In genomic region chr22:48536691-48537591, GRCh38 we compare ENCODE assay signal across 12 cellular contexts.
DNase-seq lines count a peak whose midpoint lies in the region; ATAC-seq and TF ChIP-seq lines count a peak whose summit lies in the region.
"Had no signal": no experiment of that assay in that cellular context is flagged by ENCODE, and none has a peak within 500 bp of the region (broad histone marks: within the 10 kb centered on the region; RNA-seq: fewer than 3 reads in every experiment).

No MANE protein-coding gene starts in this region.

- no peaks in the 10 kb centered on the region for H3K9me3 ChIP-seq in right atrium auricular region
- H3K9me3 ChIP-seq: esophagus muscularis mucosa had no signal

- ATAC-seq in left cardiac atrium = peak; percentile 15 to 23
- no peak for ATAC-seq in GM18502 (IDR thresholded peaks at IDR 0.05; ENCODE audit: poor library complexity, unreplicated experiment)
- no peak for ATAC-seq in foreskin keratinocyte
- ATAC-seq in GM19351 (IDR thresholded peaks at IDR 0.05; ENCODE audit: unreplicated experiment) = no peak

- no peak overlapping the region for H3K4me3 ChIP-seq in right atrium auricular region
- peak overlapping the region; percentile 5 to 70 (median 41) for H3K4me3 ChIP-seq in dorsolateral prefrontal cortex
- H3K4me3 ChIP-seq: cardiac muscle cell, esophagus muscularis mucosa had no signal

- H3K27me3 ChIP-seq in right atrium auricular region (no peaks in the 10 kb centered on the region), dorsolateral prefrontal cortex (no peaks in the 10 kb centered on the region), foreskin keratinocyte (no peaks in the 10 kb centered on the region)
- H3K27me3 ChIP-seq: cardiac muscle cell had no signal

- DNase-seq in left cardiac atrium = no peak
- no peak for DNase-seq in right atrium auricular region (ENCODE audit: low spot score)
- peak; percentile 62 to 85 (median 80) for DNase-seq in dorsolateral prefrontal cortex
- peak in 52 of 56 donors; percentile 23 to 85 (median 64) for DNase-seq in nucleus accumbens (lab: John Stamatoyannopoulos, UW)
- DNase-seq in foreskin keratinocyte = no peak
- no peak for DNase-seq in LoVo (ENCODE audit: low spot score)
- DNase-seq: activated CD4-positive, alpha-beta T cell treated with anti-CD3 and anti-CD28 coated beads, Interleukin-2, amount 10 ng/mL, durations not matched to agents 7 days and 5 days; Karpas-422 had no signal

- no peaks in the 10 kb centered on the region for H3K4me1 ChIP-seq in right atrium auricular region
- no peaks in the 10 kb centered on the region for H3K4me1 ChIP-seq in foreskin keratinocyte

- no peaks in the 10 kb centered on the region for H3K36me3 ChIP-seq in right atrium auricular region
- H3K36me3 ChIP-seq: cardiac muscle cell, esophagus muscularis mucosa had no signal

- intact Hi-C loops in left cardiac atrium (cut with DNase I) (no loop called here), dorsolateral prefrontal cortex (cut with DNase I) (no loop called here)

- TF ChIP-seq CTCF in right atrium auricular region (IDR thresholded peaks at IDR 0.05) = no peak
- peak in 12 of 56 donors; percentile 4 to 39 (median 16) for TF ChIP-seq CTCF in dorsolateral prefrontal cortex (IDR thresholded peaks at IDR 0.05 in 54 of 56, conservative IDR thresholded peaks at IDR 0.05 in 2 of 56; ENCODE audit: low read depth in 1 of 56, partially characterized antibody in 56 of 56)
- no peak for TF ChIP-seq CTCF in foreskin keratinocyte (conservative IDR thresholded peaks at IDR 0.05)

- H3K27ac ChIP-seq in right atrium auricular region (no peak overlapping the region), dorsolateral prefrontal cortex (peak overlapping the region in 58 of 59 donors; percentile 38 to 96 (median 86)), foreskin keratinocyte (no peak overlapping the region)
- H3K27ac ChIP-seq: cardiac muscle cell had no signal

Comparison
In these comparisons a context has a peak if more than half of its experiments do, and no peak if none do; other contexts are left out.
1. ATAC-seq: peak in left cardiac atrium (2 of 2); none in GM18502 (single experiment), foreskin keratinocyte (single experiment) and GM19351 (single experiment).
2. DNase-seq: peak in dorsolateral prefrontal cortex (10 of 10) and nucleus accumbens (52 of 56); none in left cardiac atrium (single experiment), right atrium auricular region (single experiment), foreskin keratinocyte (0 of 2) and LoVo (single experiment).
3. H3K27ac ChIP-seq: peak in dorsolateral prefrontal cortex (58 of 59); none in right atrium auricular region (0 of 2) and foreskin keratinocyte (single experiment).
4. H3K4me3 ChIP-seq: peak in dorsolateral prefrontal cortex (59 of 59); none in right atrium auricular region (0 of 2).